Comparison of ENCODE assay signal across 8 cellular contexts in genomic region chr11:11265994-11266606, GRCh38.
DNase-seq lines count a peak whose midpoint lies in the region; ATAC-seq, FAIRE-seq and TF ChIP-seq lines count a peak whose summit lies in the region.

No MANE protein-coding gene starts in this region.

- no peak overlapping the region for H2BK20ac ChIP-seq in H1 (ENCODE audit: low read length)

- H3K9me2 ChIP-seq in neural cell (ENCODE audit: insufficient read depth, low read length): no peaks in the 10 kb centered on the region

- H3K79me2 ChIP-seq in H1 (ENCODE audit: control insufficient read depth in 1 of 2, insufficient read depth in 2 of 2, low read length in 2 of 2): no peaks in the 10 kb centered on the region
- no peaks in the 10 kb centered on the region for H3K79me2 ChIP-seq in neural cell (replicated peaks; ENCODE audit: insufficient read depth, low read length)

- peak; percentile 86 to 92 for TF ChIP-seq RAD21 in H1 (IDR thresholded peaks at IDR 0.05 in 1 of 2, conservative IDR thresholded peaks at IDR 0.05 in 1 of 2; ENCODE audit: low read depth in 2 of 2, low read length in 2 of 2)
- TF ChIP-seq RAD21 in neural cell (conservative IDR thresholded peaks at IDR 0.05): no peak

- H2AK5ac ChIP-seq in H1 (ENCODE audit: low read depth, low read length): no peak overlapping the region

- no peak overlapping the region for H3K4me3 ChIP-seq in H1 (ENCODE audit: extremely low read depth in 1 of 4, insufficient read depth in 2 of 4, low read depth in 3 of 4, low read length in 4 of 4)
- no peak overlapping the region for H3K4me3 ChIP-seq in neural cell (ENCODE audit: low read length)
- H3K4me3 ChIP-seq in vagina: no peak overlapping the region

- intact Hi-C loops in vagina (cut with DNase I): loop anchor here (2.0 kb wide), 1 partner anchor 43 kb away; no protein-coding TSS in a partner anchor

- no peak overlapping the region for H4K5ac ChIP-seq in H1 (ENCODE audit: insufficient read length, low read depth, low read length)

- H2AFZ ChIP-seq in H1 (ENCODE audit: low read length) (peak overlapping the region; percentile 9; the same call in 1 of the 2 replicates), neural cell (ENCODE audit: low read depth, low read length) (no peak overlapping the region)

- DNase-seq in COLO668 (lab: John Stamatoyannopoulos, UW; ENCODE audit: unreplicated experiment) (peak; percentile 61), NCI-H146 treated with DMSO at 0.1 percent for 48 hours (lab: John Stamatoyannopoulos, UW; ENCODE audit: unreplicated experiment) (peak; percentile 44), H1 (ENCODE audit: low read depth in 1 of 2, low spot score in 2 of 2) (peak in 1 of 2 experiments; percentile 94), vagina (ENCODE audit: extremely low spot score in 2 of 2) (no peak), pons (ENCODE audit: low spot score) (no peak)
- peak; percentile 61 for DNase-seq in activated CD4-positive, alpha-beta T cell treated with anti-CD3 and anti-CD28 coated beads, Interleukin-2, amount 50 U/mL, for 1 hour

- H3K9me3 ChIP-seq in H1 (ENCODE audit: insufficient read depth in 2 of 2, low read depth in 1 of 2, low read length in 1 of 2) (no peaks in the 10 kb centered on the region), neural cell (ENCODE audit: low read length) (no peaks in the 10 kb centered on the region), vagina (no peaks in the 10 kb centered on the region)

- ATAC-seq in GM21515 (IDR thresholded peaks at IDR 0.05; ENCODE audit: unreplicated experiment): peak; percentile 57

- peak overlapping the region; percentile 93; the same call in 1 of the 2 replicates for H2BK12ac ChIP-seq in H1 (ENCODE audit: low read depth, low read length)

- no peak overlapping the region for H3K14ac ChIP-seq in H1 (ENCODE audit: insufficient read length)

- no peak for TF ChIP-seq EP300 in H1 (IDR thresholded peaks at IDR 0.05; ENCODE audit: borderline replicate concordance in 1 of 2, low read depth in 2 of 2, low read length in 2 of 2)
- TF ChIP-seq EP300 in neural cell (conservative IDR thresholded peaks at IDR 0.05; ENCODE audit: poor library complexity, severe bottlenecking): no peak

- H3K36me3 ChIP-seq in H1 (ENCODE audit: control insufficient read depth in 2 of 4, insufficient read depth in 4 of 4, low read length in 3 of 4) (no peaks in the 10 kb centered on the region), neural cell (ENCODE audit: insufficient read depth, low read length) (no peaks in the 10 kb centered on the region), vagina (no peaks in the 10 kb centered on the region)

- no peak overlapping the region for H4K8ac ChIP-seq in H1 (ENCODE audit: extremely low read depth, insufficient read depth, low read length)

- CTCF ChIA-PET in H1 (lab: Charles Lee; ENCODE audit: partially characterized antibody): interaction anchor here (0.7 to 2.6 kb wide), 26 partner anchors 8 to 307 kb away, joined by 3 to 14 read pairs (median 3); no protein-coding TSS in a partner anchor

- H3K4me1 ChIP-seq in H1 (replicated peaks in 1 of 4; ENCODE audit: control insufficient read depth in 3 of 4, insufficient read depth in 4 of 4, low read length in 3 of 4) (peaks cover 0 to 7% (median under 1%) of the 10 kb centered on the region in 4 experiments; a peak in 3 of 7 replicates), vagina (no peaks in the 10 kb centered on the region)

- H3K18ac ChIP-seq in H1 (ENCODE audit: extremely low read depth, low read length): no peak overlapping the region

- H3K23me2 ChIP-seq in H1 (ENCODE audit: low read depth, low read length): no peaks in the 10 kb centered on the region

- H3K9ac ChIP-seq in H1 (replicated peaks in 1 of 4; ENCODE audit: extremely low read depth in 1 of 4, low read depth in 3 of 4, low read length in 3 of 4) (no peak overlapping the region), neural cell (ENCODE audit: low read length) (no peak overlapping the region)

- no peak overlapping the region for H3K23ac ChIP-seq in H1 (ENCODE audit: insufficient read length)

- no peak overlapping the region; the same call in 1 of the 2 replicates for H2BK15ac ChIP-seq in H1 (ENCODE audit: low read length)

- H2BK5ac ChIP-seq in H1 (ENCODE audit: low read depth, low read length): no peak overlapping the region

- H3K79me1 ChIP-seq in H1 (ENCODE audit: low read depth, low read length): no peaks in the 10 kb centered on the region

- H3K27ac ChIP-seq in H1 (ENCODE audit: low read depth, low read length) (no peak overlapping the region), neural cell (ENCODE audit: low read length) (no peak overlapping the region), vagina (no peak overlapping the region)

- H4K91ac ChIP-seq in H1 (replicated peaks; ENCODE audit: insufficient read length, low read length): no peak overlapping the region

- peak; percentile 85 for FAIRE-seq in H1 (lab: Jason Lieb, UNC)

- TF ChIP-seq POLR2A in H1 (IDR thresholded peaks at IDR 0.05; ENCODE audit: control extremely low read depth in 1 of 2, low read depth in 2 of 2, low read length in 2 of 2): no peak
- no peak for TF ChIP-seq POLR2A in vagina (IDR thresholded peaks at IDR 0.05)

- H4K20me1 ChIP-seq in H1 (replicated peaks in 1 of 2; ENCODE audit: control insufficient read depth in 1 of 2, insufficient read depth in 2 of 2, low read length in 2 of 2): no peaks in the 10 kb centered on the region
- H4K20me1 ChIP-seq in neural cell (ENCODE audit: insufficient read depth): no peaks in the 10 kb centered on the region

- H3K27me3 ChIP-seq in H1 (replicated peaks in 1 of 4; ENCODE audit: control insufficient read depth in 3 of 4, extremely low read depth in 1 of 4, insufficient read depth in 3 of 4, low read length in 3 of 4) (no peaks in the 10 kb centered on the region), neural cell (ENCODE audit: insufficient read depth, low read depth, low read length) (no peaks in the 10 kb centered on the region), vagina (no peaks in the 10 kb centered on the region)

- TF ChIP-seq CTCF in H1 (IDR thresholded peaks at IDR 0.05; ENCODE audit: control extremely low read depth in 1 of 3, insufficient read depth in 1 of 3, low read depth in 1 of 3, low read length in 3 of 3) (peak; percentile 90 to 98 (median 95)), neural cell (IDR thresholded peaks at IDR 0.05; ENCODE audit: poor library complexity, severe bottlenecking) (peak; percentile 34), vagina (IDR thresholded peaks at IDR 0.05) (peak; percentile 21 to 42 (median 32))

- WGBS in H1 (ENCODE audit: extremely low coverage in 1 of 2, insufficient coverage in 1 of 2, insufficient read length in 1 of 2, insufficient replicate concordance in 2 of 2, low coverage in 1 of 2, low lambda C conversion rate in 2 of 2, missing lambda C conversion rate in 1 of 2), 2 experiments: 26% methylated on average over 8 of the region's 8 CpGs; no CpG with 5 or more reads in 1 of the 2 experiments

- H3K4me2 ChIP-seq in H1 (ENCODE audit: insufficient read depth in 1 of 2, low read depth in 2 of 2, low read length in 2 of 2): no peak overlapping the region
- no peak overlapping the region for H3K4me2 ChIP-seq in neural cell (ENCODE audit: low read length)

- no peak overlapping the region for H3K56ac ChIP-seq in H1 (replicated peaks; ENCODE audit: insufficient read length, low read depth, low read length)

- no peak overlapping the region for H2BK120ac ChIP-seq in H1 (replicated peaks; ENCODE audit: low read depth, low read length)

- no peak overlapping the region for H3K4ac ChIP-seq in H1 (replicated peaks; ENCODE audit: insufficient read length, low read depth, low read length)

- POLR2A ChIA-PET in H1 (lab: Charles Lee; ENCODE audit: partially characterized antibody): no interaction called here

- H3F3A ChIP-seq in neural cell (ENCODE audit: insufficient read depth, low read length, poor library complexity, severe bottlenecking): no peaks in the 10 kb centered on the region

TF ChIP-seq in H1, 55 proteins besides CTCF, POLR2A, EP300 and RAD21:
- TF ChIP-seq YY1 (IDR thresholded peaks at IDR 0.05; ENCODE audit: low read depth, low read length) (0 out of 2 replicates have a peak, but pooled peaks have one; percentile 15), RXRA (IDR thresholded peaks at IDR 0.05; ENCODE audit: insufficient read depth, low read depth, low read length) (0 out of 2 replicates have a peak, but pooled peaks have one; percentile 42), EGR1 (IDR thresholded peaks at IDR 0.05; ENCODE audit: borderline replicate concordance, low read depth, low read length) (peak; percentile 35; the same call in 1 of the 2 replicates), CREB1 (IDR thresholded peaks at IDR 0.05) (peak; percentile 43; the same call in 1 of the 2 replicates), CHD1 (IDR thresholded peaks at IDR 0.05; ENCODE audit: low read depth, low read length) (no peak)

TF ChIP-seq in neural cell, 6 proteins besides CTCF, POLR2A, EP300 and RAD21:
- no peak for TF ChIP-seq POLR2AphosphoS5 (IDR thresholded peaks at IDR 0.05)
- TF ChIP-seq REST (IDR thresholded peaks at IDR 0.05; ENCODE audit: borderline replicate concordance): no peak
- TF ChIP-seq EZH2 (IDR thresholded peaks at IDR 0.05; ENCODE audit: borderline replicate concordance, insufficient read depth, low read length, poor library complexity, severe bottlenecking): no peak

Comparison
In these comparisons a context has a peak if more than half of its experiments do, and no peak if none do; other contexts are left out.
1. DNase-seq: peak in COLO668 (single experiment), NCI-H146 treated with DMSO at 0.1 percent for 48 hours (single experiment) and activated CD4-positive, alpha-beta T cell treated with anti-CD3 and anti-CD28 coated beads, Interleukin-2, amount 50 U/mL, for 1 hour (single experiment); none in vagina (0 of 2) and pons (single experiment).
2. CTCF ChIP-seq: peak in every context shown above with its lines; median percentile 95 in H1; 34 in neural cell; 32 in vagina.